ENCODE assay signal across 12 cellular contexts in the genomic region with DNA sequence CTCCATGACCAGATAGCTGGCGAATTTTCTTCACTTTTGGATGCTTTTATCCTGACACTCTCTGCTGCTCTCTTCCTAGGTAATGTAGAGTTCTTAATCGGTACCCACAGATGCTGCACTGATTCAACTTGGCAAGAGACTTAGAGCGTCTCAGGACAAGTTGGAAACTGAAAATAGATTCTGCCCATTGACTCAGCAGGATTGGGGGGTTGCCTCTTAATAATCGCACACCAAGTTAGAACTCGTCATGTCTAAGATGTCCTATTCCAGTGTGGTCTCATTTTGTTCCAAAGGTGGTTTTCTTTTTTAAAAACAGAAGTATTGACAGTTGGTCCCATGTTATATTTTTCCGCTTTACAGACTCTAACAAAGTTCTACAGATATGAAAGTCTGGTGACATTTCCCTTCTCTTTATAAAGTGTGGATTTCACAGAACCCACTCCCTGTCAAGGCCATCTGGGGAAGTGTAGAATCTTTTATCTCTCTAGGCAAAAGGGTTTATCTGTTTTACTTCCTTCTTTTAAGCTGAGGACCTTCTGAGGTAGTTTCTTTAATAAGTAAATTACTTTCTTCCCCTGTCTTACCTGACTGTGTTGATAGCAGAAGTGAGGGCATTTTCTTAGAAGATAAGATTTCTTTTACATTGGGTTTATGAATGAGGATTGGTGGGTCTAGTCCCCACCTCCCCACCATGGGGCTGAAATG. TPM values are rescaled to one million over a fixed set of nuclear protein-coding genes. Genes with fewer than 3 reads are reported as not detected.
A peak's percentile ranks its signal among the peaks of the same experiment; 100 is the strongest.
DNase-seq lines count a peak whose midpoint lies in the region; ATAC-seq and TF ChIP-seq lines count a peak whose summit lies in the region.
"Had no signal": no experiment of that assay in that cellular context is flagged by ENCODE, and none has a peak within 500 bp of the region (broad histone marks: within the 10 kb centered on the region; RNA-seq: fewer than 3 reads in every experiment).

No MANE protein-coding gene starts in this region.

- H3K27me3 Mint-ChIP-seq in activated T-cell treated with anti-CD3 and anti-CD28 coated beads, Interleukin-2, amount 50 U/mL, for 24 hours = no peaks in the 10 kb centered on the region
- no peaks in the 10 kb centered on the region for H3K27me3 Mint-ChIP-seq in activated naive CD8-positive, alpha-beta T cell treated with anti-CD3 and anti-CD28 coated beads, Interleukin-2, amount 50 U/mL, for 24 hours
- no peaks in the 10 kb centered on the region for H3K27me3 Mint-ChIP-seq in stimulated activated memory B cell treated with anti-CD40 and anti-IgM and Interleukin-4, amounts not matched to agents 10 μg/mL and 1 μg/mL and 100 μg/mL, for 72 hours
- H3K27me3 Mint-ChIP-seq: central memory CD8-positive, alpha-beta T cell had no signal

- POLR2A ChIA-PET in OCI-LY7 (lab: Charles Lee) = interaction anchor here (0.6 to 9.8 kb wide), 13 partner anchors 8 to 135 kb away, joined by 3 to 118 read pairs (median 3); partner anchors contain the start of gene DIPK1A

- intact Hi-C loops in OCI-LY7 (cut with micrococcal nuclease; ENCODE audit: unreplicated experiment) = loop anchor here (1.0 kb wide), 1 partner anchor 56 kb away; no protein-coding TSS in a partner anchor

- peak overlapping the region; percentile 47 for H3K4me3 ChIP-seq in OCI-LY7 (ENCODE audit: low read depth, low read length, poor library complexity, severe bottlenecking)
- H3K4me3 ChIP-seq: right lobe of liver had no signal

- ATAC-seq in activated naive CD8-positive, alpha-beta T cell treated with anti-CD3 and anti-CD28 coated beads, Interleukin-2, amount 50 U/mL, for 24 hours = peak; percentile 40
- ATAC-seq in stimulated activated memory B cell treated with anti-CD40 and anti-IgM and Interleukin-4, amounts not matched to agents 10 μg/mL and 1 μg/mL and 100 μg/mL, for 72 hours = peak; percentile 51
- no peak for ATAC-seq in GM21515 (IDR thresholded peaks at IDR 0.05; ENCODE audit: unreplicated experiment)
- ATAC-seq: right lobe of liver had no signal

- H3K9me2 ChIP-seq in OCI-LY7 (ENCODE audit: insufficient read depth, low read length) = no peaks in the 10 kb centered on the region

- H3K4me3 Mint-ChIP-seq in activated T-cell treated with anti-CD3 and anti-CD28 coated beads, Interleukin-2, amount 50 U/mL, for 24 hours = no peak overlapping the region
- H3K4me3 Mint-ChIP-seq in activated naive CD8-positive, alpha-beta T cell treated with anti-CD3 and anti-CD28 coated beads, Interleukin-2, amount 50 U/mL, for 24 hours = peak overlapping the region; percentile 53
- H3K4me3 Mint-ChIP-seq in stimulated activated memory B cell treated with anti-CD40 and anti-IgM and Interleukin-4, amounts not matched to agents 10 μg/mL and 1 μg/mL and 100 μg/mL, for 72 hours = peak overlapping the region; percentile 56
- H3K4me3 Mint-ChIP-seq: central memory CD8-positive, alpha-beta T cell; immature natural killer cell had no signal

- H3K9me3 Mint-ChIP-seq in activated T-cell treated with anti-CD3 and anti-CD28 coated beads, Interleukin-2, amount 50 U/mL, for 24 hours = no peaks in the 10 kb centered on the region
- no peaks in the 10 kb centered on the region for H3K9me3 Mint-ChIP-seq in activated naive CD8-positive, alpha-beta T cell treated with anti-CD3 and anti-CD28 coated beads, Interleukin-2, amount 50 U/mL, for 24 hours
- H3K9me3 Mint-ChIP-seq in stimulated activated memory B cell treated with anti-CD40 and anti-IgM and Interleukin-4, amounts not matched to agents 10 μg/mL and 1 μg/mL and 100 μg/mL, for 72 hours = no peaks in the 10 kb centered on the region
- H3K9me3 Mint-ChIP-seq: central memory CD8-positive, alpha-beta T cell; immature natural killer cell had no signal

- CTCF ChIA-PET in OCI-LY7 (lab: Charles Lee; ENCODE audit: unreplicated experiment) = interaction anchor here (0.7 to 3.8 kb wide), 2 partner anchors 19 to 20 kb away, joined by 3 to 27 read pairs; no protein-coding TSS in a partner anchor

- H3K4me2 ChIP-seq in OCI-LY7 (ENCODE audit: low read length) = peak overlapping the region; percentile 70

- no peaks in the 10 kb centered on the region for H3K36me3 ChIP-seq in OCI-LY7 (ENCODE audit: insufficient read depth, low read length)
- H3K36me3 ChIP-seq: right lobe of liver had no signal

- DNase-seq in activated T-cell treated with anti-CD3 and anti-CD28 coated beads, Interleukin-2, amount 50 U/mL, for 24 hours = no peak
- DNase-seq in activated T-cell treated with anti-CD3 and anti-CD28 coated beads, Interleukin-2, amount 50 U/mL, for 1 hour = no peak
- DNase-seq in OCI-LY7 (ENCODE audit: low spot score) (peak; percentile 68), caudate nucleus (lab: John Stamatoyannopoulos, UW) (no peak), DMS153 (lab: John Stamatoyannopoulos, UW) (no peak)
- no peak for DNase-seq in activated naive CD8-positive, alpha-beta T cell treated with anti-CD3 and anti-CD28 coated beads, Interleukin-2, amount 50 U/mL, for 24 hours
- DNase-seq: immature natural killer cell, NCI-H1105, right lobe of liver had no signal

- H3K36me3 Mint-ChIP-seq in activated T-cell treated with anti-CD3 and anti-CD28 coated beads, Interleukin-2, amount 50 U/mL, for 24 hours (ENCODE audit: low read depth) = no peaks in the 10 kb centered on the region
- H3K36me3 Mint-ChIP-seq in activated naive CD8-positive, alpha-beta T cell treated with anti-CD3 and anti-CD28 coated beads, Interleukin-2, amount 50 U/mL, for 24 hours (ENCODE audit: low read depth) = no peaks in the 10 kb centered on the region
- H3K36me3 Mint-ChIP-seq in stimulated activated memory B cell treated with anti-CD40 and anti-IgM and Interleukin-4, amounts not matched to agents 10 μg/mL and 1 μg/mL and 100 μg/mL, for 72 hours = no peaks in the 10 kb centered on the region
- H3K36me3 Mint-ChIP-seq: immature natural killer cell had no signal

- H3K79me2 ChIP-seq in OCI-LY7 (ENCODE audit: insufficient read depth, low read depth, low read length) = no peaks in the 10 kb centered on the region

- no peaks in the 10 kb centered on the region for H4K20me1 ChIP-seq in OCI-LY7 (ENCODE audit: insufficient read depth, low read length)

- no TSS peak for BruUV-seq in OCI-LY7 (replicated peaks; lab: Mats Ljungman, UMichigan)

- H3K4me1 ChIP-seq in OCI-LY7 (ENCODE audit: insufficient read depth, low read length, poor library complexity, severe bottlenecking) = peaks cover 97% of the 10 kb centered on the region
- H3K4me1 ChIP-seq: right lobe of liver had no signal

- H3K27ac ChIP-seq in OCI-LY7 (ENCODE audit: low read depth, low read length, poor library complexity, severe bottlenecking) (peak overlapping the region; percentile 96), caudate nucleus (ENCODE audit: low read depth, low read length) (no peak overlapping the region)
- H3K27ac ChIP-seq: right lobe of liver had no signal

- H2AFZ ChIP-seq in OCI-LY7 (ENCODE audit: low read length) = peak overlapping the region; percentile 57; the same call in 1 of the 2 replicates

- no peak for TF ChIP-seq CTCF in OCI-LY7 (conservative IDR thresholded peaks at IDR 0.05; ENCODE audit: low read length)

- peak overlapping the region; percentile 60 for H3K27ac Mint-ChIP-seq in activated T-cell treated with anti-CD3 and anti-CD28 coated beads, Interleukin-2, amount 50 U/mL, for 24 hours
- peak overlapping the region; percentile 89 for H3K27ac Mint-ChIP-seq in activated naive CD8-positive, alpha-beta T cell treated with anti-CD3 and anti-CD28 coated beads, Interleukin-2, amount 50 U/mL, for 24 hours
- peak overlapping the region; percentile 94 for H3K27ac Mint-ChIP-seq in stimulated activated memory B cell treated with anti-CD40 and anti-IgM and Interleukin-4, amounts not matched to agents 10 μg/mL and 1 μg/mL and 100 μg/mL, for 72 hours

- peaks cover 68% of the 10 kb centered on the region for H3K4me1 Mint-ChIP-seq in activated T-cell treated with anti-CD3 and anti-CD28 coated beads, Interleukin-2, amount 50 U/mL, for 24 hours (ENCODE audit: low read depth)
- peaks cover 84% of the 10 kb centered on the region for H3K4me1 Mint-ChIP-seq in activated naive CD8-positive, alpha-beta T cell treated with anti-CD3 and anti-CD28 coated beads, Interleukin-2, amount 50 U/mL, for 24 hours
- peaks cover 86% of the 10 kb centered on the region for H3K4me1 Mint-ChIP-seq in stimulated activated memory B cell treated with anti-CD40 and anti-IgM and Interleukin-4, amounts not matched to agents 10 μg/mL and 1 μg/mL and 100 μg/mL, for 72 hours

- H3K9me3 ChIP-seq in OCI-LY7 (ENCODE audit: low read length) = no peaks in the 10 kb centered on the region
- H3K9me3 ChIP-seq: right lobe of liver had no signal

RNA-seq across cellular contexts. Expression of gene DIPK1A, which starts 12.1 kb away (rescaled TPM):
- 13.0 and 13.5 TPM in 2 replicates for total RNA-seq in OCI-LY7 (2014; rRNA removed; shearing (Covaris generic))
- 25.4 and 26.2 TPM in 2 replicates for total RNA-seq in OCI-LY7 (2022)
